ENCODE assay signal across 1 cellular context in genomic region chr6:93177918-93178317, GRCh38.
TF ChIP-seq lines count a peak whose summit lies in the region.

No MANE protein-coding gene starts in this region.

TF ChIP-seq in WTC11, 78 proteins besides CTCF, POLR2A, EP300 and RAD21 (continued from another document):
- no peak for TF ChIP-seq STAT6 (CRISPR knock-in tag; conservative IDR thresholded peaks at IDR 0.05; ENCODE audit: low read depth)
- TF ChIP-seq RORB (CRISPR knock-in tag; IDR thresholded peaks at IDR 0.05): no peak
- TF ChIP-seq, protein P1, sequence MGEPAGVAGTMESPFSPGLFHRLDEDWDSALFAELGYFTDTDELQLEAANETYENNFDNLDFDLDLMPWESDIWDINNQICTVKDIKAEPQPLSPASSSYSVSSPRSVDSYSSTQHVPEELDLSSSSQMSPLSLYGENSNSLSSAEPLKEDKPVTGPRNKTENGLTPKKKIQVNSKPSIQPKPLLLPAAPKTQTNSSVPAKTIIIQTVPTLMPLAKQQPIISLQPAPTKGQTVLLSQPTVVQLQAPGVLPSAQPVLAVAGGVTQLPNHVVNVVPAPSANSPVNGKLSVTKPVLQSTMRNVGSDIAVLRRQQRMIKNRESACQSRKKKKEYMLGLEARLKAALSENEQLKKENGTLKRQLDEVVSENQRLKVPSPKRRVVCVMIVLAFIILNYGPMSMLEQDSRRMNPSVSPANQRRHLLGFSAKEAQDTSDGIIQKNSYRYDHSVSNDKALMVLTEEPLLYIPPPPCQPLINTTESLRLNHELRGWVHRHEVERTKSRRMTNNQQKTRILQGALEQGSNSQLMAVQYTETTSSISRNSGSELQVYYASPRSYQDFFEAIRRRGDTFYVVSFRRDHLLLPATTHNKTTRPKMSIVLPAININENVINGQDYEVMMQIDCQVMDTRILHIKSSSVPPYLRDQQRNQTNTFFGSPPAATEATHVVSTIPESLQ (CRISPR knock-in tag; IDR thresholded peaks at IDR 0.05): no peak
- TF ChIP-seq ZNF121 (CRISPR knock-in tag; IDR thresholded peaks at IDR 0.05): no peak
- no peak for TF ChIP-seq SP1 (CRISPR knock-in tag; conservative IDR thresholded peaks at IDR 0.05)
- TF ChIP-seq ZNF232 (CRISPR knock-in tag; IDR thresholded peaks at IDR 0.05): no peak
- TF ChIP-seq ZNF425 (CRISPR knock-in tag; conservative IDR thresholded peaks at IDR 0.05): no peak
- no peak for TF ChIP-seq GTF2I (CRISPR knock-in tag; conservative IDR thresholded peaks at IDR 0.05)
- no peak for TF ChIP-seq PRDM15 (CRISPR knock-in tag; IDR thresholded peaks at IDR 0.05)
- no peak for TF ChIP-seq JUN (CRISPR knock-in tag; IDR thresholded peaks at IDR 0.05)
- no peak for TF ChIP-seq PRRX2 (CRISPR knock-in tag; IDR thresholded peaks at IDR 0.05)
- TF ChIP-seq, protein P2, sequence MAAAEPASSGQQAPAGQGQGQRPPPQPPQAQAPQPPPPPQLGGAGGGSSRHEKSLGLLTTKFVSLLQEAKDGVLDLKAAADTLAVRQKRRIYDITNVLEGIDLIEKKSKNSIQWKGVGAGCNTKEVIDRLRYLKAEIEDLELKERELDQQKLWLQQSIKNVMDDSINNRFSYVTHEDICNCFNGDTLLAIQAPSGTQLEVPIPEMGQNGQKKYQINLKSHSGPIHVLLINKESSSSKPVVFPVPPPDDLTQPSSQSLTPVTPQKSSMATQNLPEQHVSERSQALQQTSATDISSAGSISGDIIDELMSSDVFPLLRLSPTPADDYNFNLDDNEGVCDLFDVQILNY (CRISPR knock-in tag; IDR thresholded peaks at IDR 0.05): no peak
- no peak for TF ChIP-seq ELF4 (CRISPR knock-in tag; IDR thresholded peaks at IDR 0.05; ENCODE audit: low read depth)
- TF ChIP-seq MYBL2 (CRISPR knock-in tag; IDR thresholded peaks at IDR 0.05): no peak
